ENCODE assay signal across 1 cellular context in the genomic region with DNA sequence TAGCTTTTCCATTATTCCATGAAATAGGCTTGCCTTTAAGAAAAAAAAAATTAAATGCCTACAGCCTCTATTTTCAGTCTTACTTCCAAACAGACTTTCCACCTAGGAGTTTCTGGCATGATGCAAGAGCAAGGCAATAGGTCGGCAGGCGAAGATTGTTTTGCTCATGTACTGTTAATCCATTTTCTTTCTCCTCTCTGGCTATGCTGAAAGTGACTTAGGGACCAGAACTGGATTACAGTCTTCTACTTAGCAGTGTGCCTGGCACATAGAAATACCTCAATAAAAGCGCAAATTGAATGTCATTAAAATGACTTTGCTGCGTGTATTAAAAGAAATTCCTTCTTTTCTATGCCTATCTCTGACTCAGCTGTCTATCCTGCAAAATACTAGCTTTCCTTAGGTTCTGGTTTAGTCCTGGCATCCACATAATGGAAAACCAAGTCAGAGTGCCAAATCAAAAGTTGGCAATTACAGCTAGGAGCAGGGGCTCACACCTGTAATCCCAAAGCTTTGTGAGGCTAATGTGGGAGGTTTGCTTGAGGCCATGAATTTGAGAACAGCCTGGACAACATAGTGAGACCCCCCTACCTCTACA.
TF ChIP-seq lines count a peak whose summit lies in the region.

No MANE protein-coding gene starts in this region.

TF ChIP-seq in K562, 482 proteins besides CTCF, POLR2A, EP300 and RAD21 (continued from another document and continues in another):
- no peak for TF ChIP-seq ZNF140 (CRISPR knock-in tag; IDR thresholded peaks at IDR 0.05)
- TF ChIP-seq CEBPG (CRISPR knock-in tag; IDR thresholded peaks at IDR 0.05), result peak; percentile 90
- TF ChIP-seq CEBPG (tag; conservative IDR thresholded peaks at IDR 0.05 in 1 of 2, IDR thresholded peaks at IDR 0.05 in 1 of 2), result peak; percentile 94 to 98
- TF ChIP-seq, protein P1, sequence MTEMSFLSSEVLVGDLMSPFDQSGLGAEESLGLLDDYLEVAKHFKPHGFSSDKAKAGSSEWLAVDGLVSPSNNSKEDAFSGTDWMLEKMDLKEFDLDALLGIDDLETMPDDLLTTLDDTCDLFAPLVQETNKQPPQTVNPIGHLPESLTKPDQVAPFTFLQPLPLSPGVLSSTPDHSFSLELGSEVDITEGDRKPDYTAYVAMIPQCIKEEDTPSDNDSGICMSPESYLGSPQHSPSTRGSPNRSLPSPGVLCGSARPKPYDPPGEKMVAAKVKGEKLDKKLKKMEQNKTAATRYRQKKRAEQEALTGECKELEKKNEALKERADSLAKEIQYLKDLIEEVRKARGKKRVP (CRISPR knock-in tag; IDR thresholded peaks at IDR 0.05), result peak; percentile 97
- 0 out of 2 replicates have a peak, but pooled peaks have one; percentile 6 for TF ChIP-seq ETV1 (tag; conservative IDR thresholded peaks at IDR 0.05; ENCODE audit: low read depth)
- no peak for TF ChIP-seq PTRF (tag; IDR thresholded peaks at IDR 0.05)
- TF ChIP-seq POLR2H (tag; IDR thresholded peaks at IDR 0.05; ENCODE audit: low read depth), result 0 out of 2 replicates have a peak, but pooled peaks have one; percentile 41
- no peak for TF ChIP-seq ASH1L (IDR thresholded peaks at IDR 0.05; ENCODE audit: borderline replicate concordance, low read depth, partially characterized antibody)
- no peak for TF ChIP-seq NR2C1 (IDR thresholded peaks at IDR 0.05)
- peak; percentile 44; the same call in 1 of the 2 replicates for TF ChIP-seq NR2C1 (tag; IDR thresholded peaks at IDR 0.05)
- peak; percentile 5; the same call in 1 of the 2 replicates for TF ChIP-seq ZNF354B (CRISPR knock-in tag; IDR thresholded peaks at IDR 0.05)
- TF ChIP-seq NR2F6 (CRISPR knock-in tag; IDR thresholded peaks at IDR 0.05), result no peak
- peak; percentile 80 for TF ChIP-seq MECOM (CRISPR knock-in tag; IDR thresholded peaks at IDR 0.05)
- no peak for TF ChIP-seq NR2C2 (CRISPR knock-in tag; IDR thresholded peaks at IDR 0.05)
- peak; percentile 58; the same call in 1 of the 2 replicates for TF ChIP-seq NR2C2 (tag; IDR thresholded peaks at IDR 0.05)
- TF ChIP-seq, protein P2, sequence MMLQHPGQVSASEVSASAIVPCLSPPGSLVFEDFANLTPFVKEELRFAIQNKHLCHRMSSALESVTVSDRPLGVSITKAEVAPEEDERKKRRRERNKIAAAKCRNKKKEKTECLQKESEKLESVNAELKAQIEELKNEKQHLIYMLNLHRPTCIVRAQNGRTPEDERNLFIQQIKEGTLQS (IDR thresholded peaks at IDR 0.05), result peak; percentile 87
- TF ChIP-seq, protein P2 (CRISPR knock-in tag; conservative IDR thresholded peaks at IDR 0.05), result no peak
- TF ChIP-seq, protein P3, sequence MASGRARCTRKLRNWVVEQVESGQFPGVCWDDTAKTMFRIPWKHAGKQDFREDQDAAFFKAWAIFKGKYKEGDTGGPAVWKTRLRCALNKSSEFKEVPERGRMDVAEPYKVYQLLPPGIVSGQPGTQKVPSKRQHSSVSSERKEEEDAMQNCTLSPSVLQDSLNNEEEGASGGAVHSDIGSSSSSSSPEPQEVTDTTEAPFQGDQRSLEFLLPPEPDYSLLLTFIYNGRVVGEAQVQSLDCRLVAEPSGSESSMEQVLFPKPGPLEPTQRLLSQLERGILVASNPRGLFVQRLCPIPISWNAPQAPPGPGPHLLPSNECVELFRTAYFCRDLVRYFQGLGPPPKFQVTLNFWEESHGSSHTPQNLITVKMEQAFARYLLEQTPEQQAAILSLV (tag; IDR thresholded peaks at IDR 0.05), result peak; percentile 73; the same call in 1 of the 2 replicates
- peak; percentile 88 for TF ChIP-seq ZNF589 (CRISPR knock-in tag; IDR thresholded peaks at IDR 0.05; ENCODE audit: low read depth)
- peak; percentile 80 for TF ChIP-seq JUND (IDR thresholded peaks at IDR 0.05; ENCODE audit: borderline replicate concordance, low read depth, low read length)
- no peak; the same call in 2 of the 3 replicates for TF ChIP-seq JUND (tag; IDR thresholded peaks at IDR 0.05; ENCODE audit: borderline replicate concordance, low read depth, low read length)
- TF ChIP-seq KHSRP (IDR thresholded peaks at IDR 0.05), result no peak
- TF ChIP-seq ZNF24 (IDR thresholded peaks at IDR 0.05), result no peak
- TF ChIP-seq, protein P4, sequence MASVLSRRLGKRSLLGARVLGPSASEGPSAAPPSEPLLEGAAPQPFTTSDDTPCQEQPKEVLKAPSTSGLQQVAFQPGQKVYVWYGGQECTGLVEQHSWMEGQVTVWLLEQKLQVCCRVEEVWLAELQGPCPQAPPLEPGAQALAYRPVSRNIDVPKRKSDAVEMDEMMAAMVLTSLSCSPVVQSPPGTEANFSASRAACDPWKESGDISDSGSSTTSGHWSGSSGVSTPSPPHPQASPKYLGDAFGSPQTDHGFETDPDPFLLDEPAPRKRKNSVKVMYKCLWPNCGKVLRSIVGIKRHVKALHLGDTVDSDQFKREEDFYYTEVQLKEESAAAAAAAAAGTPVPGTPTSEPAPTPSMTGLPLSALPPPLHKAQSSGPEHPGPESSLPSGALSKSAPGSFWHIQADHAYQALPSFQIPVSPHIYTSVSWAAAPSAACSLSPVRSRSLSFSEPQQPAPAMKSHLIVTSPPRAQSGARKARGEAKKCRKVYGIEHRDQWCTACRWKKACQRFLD (CRISPR knock-in tag; IDR thresholded peaks at IDR 0.05), result peak; percentile 42; the same call in 1 of the 2 replicates
- peak; percentile 38; the same call in 1 of the 2 replicates for TF ChIP-seq L3MBTL2 (IDR thresholded peaks at IDR 0.05)
- TF ChIP-seq TEAD1 (CRISPR knock-in tag; IDR thresholded peaks at IDR 0.05), result 0 out of 4 replicates have a peak, but pooled peaks of 1 of the 2 experiments have one; percentile 48
- TF ChIP-seq FOXK1 (CRISPR knock-in tag; IDR thresholded peaks at IDR 0.05; ENCODE audit: borderline replicate concordance), result no peak
- no peak for TF ChIP-seq TAF15 (IDR thresholded peaks at IDR 0.05; ENCODE audit: low read depth, low read length)
- TF ChIP-seq, protein P5, sequence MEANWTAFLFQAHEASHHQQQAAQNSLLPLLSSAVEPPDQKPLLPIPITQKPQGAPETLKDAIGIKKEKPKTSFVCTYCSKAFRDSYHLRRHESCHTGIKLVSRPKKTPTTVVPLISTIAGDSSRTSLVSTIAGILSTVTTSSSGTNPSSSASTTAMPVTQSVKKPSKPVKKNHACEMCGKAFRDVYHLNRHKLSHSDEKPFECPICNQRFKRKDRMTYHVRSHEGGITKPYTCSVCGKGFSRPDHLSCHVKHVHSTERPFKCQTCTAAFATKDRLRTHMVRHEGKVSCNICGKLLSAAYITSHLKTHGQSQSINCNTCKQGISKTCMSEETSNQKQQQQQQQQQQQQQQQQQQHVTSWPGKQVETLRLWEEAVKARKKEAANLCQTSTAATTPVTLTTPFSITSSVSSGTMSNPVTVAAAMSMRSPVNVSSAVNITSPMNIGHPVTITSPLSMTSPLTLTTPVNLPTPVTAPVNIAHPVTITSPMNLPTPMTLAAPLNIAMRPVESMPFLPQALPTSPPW (CRISPR knock-in tag; IDR thresholded peaks at IDR 0.05), result 0 out of 2 replicates have a peak, but pooled peaks have one; percentile 17
- TF ChIP-seq TRIM24 (IDR thresholded peaks at IDR 0.05), result peak; percentile 83 to 95; a peak in 3 of 4 replicates
- peak; percentile 53; the same call in 1 of the 2 replicates for TF ChIP-seq DDX20 (tag; IDR thresholded peaks at IDR 0.05; ENCODE audit: low read depth)
- TF ChIP-seq, protein P6, sequence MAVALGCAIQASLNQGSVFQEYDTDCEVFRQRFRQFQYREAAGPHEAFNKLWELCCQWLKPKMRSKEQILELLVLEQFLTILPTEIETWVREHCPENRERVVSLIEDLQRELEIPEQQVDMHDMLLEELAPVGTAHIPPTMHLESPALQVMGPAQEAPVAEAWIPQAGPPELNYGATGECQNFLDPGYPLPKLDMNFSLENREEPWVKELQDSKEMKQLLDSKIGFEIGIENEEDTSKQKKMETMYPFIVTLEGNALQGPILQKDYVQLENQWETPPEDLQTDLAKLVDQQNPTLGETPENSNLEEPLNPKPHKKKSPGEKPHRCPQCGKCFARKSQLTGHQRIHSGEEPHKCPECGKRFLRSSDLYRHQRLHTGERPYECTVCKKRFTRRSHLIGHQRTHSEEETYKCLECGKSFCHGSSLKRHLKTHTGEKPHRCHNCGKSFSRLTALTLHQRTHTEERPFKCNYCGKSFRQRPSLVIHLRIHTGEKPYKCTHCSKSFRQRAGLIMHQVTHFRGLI (CRISPR knock-in tag; IDR thresholded peaks at IDR 0.05), result peak; percentile 45; the same call in 1 of the 2 replicates
- no peak for TF ChIP-seq ZFP30 (CRISPR knock-in tag; IDR thresholded peaks at IDR 0.05; ENCODE audit: borderline replicate concordance)
- TF ChIP-seq ZNF41 (CRISPR knock-in tag; conservative IDR thresholded peaks at IDR 0.05), result no peak
- TF ChIP-seq NFRKB (IDR thresholded peaks at IDR 0.05; ENCODE audit: low read depth), result peak; percentile 31; the same call in 1 of the 2 replicates
- TF ChIP-seq NELFE (IDR thresholded peaks at IDR 0.05; ENCODE audit: insufficient read depth, insufficient read length), result no peak
- TF ChIP-seq SOX6 (IDR thresholded peaks at IDR 0.05), result peak; percentile 14; the same call in 1 of the 2 replicates
- TF ChIP-seq MTF1 (CRISPR knock-in tag; IDR thresholded peaks at IDR 0.05; ENCODE audit: borderline replicate concordance), result no peak
- TF ChIP-seq, protein P7, sequence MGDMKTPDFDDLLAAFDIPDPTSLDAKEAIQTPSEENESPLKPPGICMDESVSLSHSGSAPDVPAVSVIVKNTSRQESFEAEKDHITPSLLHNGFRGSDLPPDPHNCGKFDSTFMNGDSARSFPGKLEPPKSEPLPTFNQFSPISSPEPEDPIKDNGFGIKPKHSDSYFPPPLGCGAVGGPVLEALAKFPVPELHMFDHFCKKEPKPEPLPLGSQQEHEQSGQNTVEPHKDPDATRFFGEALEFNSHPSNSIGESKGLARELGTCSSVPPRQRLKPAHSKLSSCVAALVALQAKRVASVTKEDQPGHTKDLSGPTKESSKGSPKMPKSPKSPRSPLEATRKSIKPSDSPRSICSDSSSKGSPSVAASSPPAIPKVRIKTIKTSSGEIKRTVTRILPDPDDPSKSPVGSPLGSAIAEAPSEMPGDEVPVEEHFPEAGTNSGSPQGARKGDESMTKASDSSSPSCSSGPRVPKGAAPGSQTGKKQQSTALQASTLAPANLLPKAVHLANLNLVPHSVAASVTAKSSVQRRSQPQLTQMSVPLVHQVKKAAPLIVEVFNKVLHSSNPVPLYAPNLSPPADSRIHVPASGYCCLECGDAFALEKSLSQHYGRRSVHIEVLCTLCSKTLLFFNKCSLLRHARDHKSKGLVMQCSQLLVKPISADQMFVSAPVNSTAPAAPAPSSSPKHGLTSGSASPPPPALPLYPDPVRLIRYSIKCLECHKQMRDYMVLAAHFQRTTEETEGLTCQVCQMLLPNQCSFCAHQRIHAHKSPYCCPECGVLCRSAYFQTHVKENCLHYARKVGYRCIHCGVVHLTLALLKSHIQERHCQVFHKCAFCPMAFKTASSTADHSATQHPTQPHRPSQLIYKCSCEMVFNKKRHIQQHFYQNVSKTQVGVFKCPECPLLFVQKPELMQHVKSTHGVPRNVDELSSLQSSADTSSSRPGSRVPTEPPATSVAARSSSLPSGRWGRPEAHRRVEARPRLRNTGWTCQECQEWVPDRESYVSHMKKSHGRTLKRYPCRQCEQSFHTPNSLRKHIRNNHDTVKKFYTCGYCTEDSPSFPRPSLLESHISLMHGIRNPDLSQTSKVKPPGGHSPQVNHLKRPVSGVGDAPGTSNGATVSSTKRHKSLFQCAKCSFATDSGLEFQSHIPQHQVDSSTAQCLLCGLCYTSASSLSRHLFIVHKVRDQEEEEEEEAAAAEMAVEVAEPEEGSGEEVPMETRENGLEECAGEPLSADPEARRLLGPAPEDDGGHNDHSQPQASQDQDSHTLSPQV (IDR thresholded peaks at IDR 0.05), result peak; percentile 50; the same call in 1 of the 2 replicates
- TF ChIP-seq ZNF507 (tag; conservative IDR thresholded peaks at IDR 0.05), result no peak
- peak; percentile 72 for TF ChIP-seq CXXC5 (CRISPR knock-in tag; IDR thresholded peaks at IDR 0.05)
- TF ChIP-seq, protein P8, sequence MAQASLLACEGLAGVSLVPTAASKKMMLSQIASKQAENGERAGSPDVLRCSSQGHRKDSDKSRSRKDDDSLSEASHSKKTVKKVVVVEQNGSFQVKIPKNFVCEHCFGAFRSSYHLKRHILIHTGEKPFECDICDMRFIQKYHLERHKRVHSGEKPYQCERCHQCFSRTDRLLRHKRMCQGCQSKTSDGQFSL (CRISPR knock-in tag; IDR thresholded peaks at IDR 0.05), result no peak
- TF ChIP-seq, protein P8 (tag; IDR thresholded peaks at IDR 0.05), result 0 out of 4 replicates have a peak, but pooled peaks of 1 of the 2 experiments have one; percentile 61
- TF ChIP-seq ESRRA (IDR thresholded peaks at IDR 0.05; ENCODE audit: borderline replicate concordance, low read depth), result peak; percentile 12; the same call in 1 of the 2 replicates
- TF ChIP-seq ZNF830 (CRISPR knock-in tag; IDR thresholded peaks at IDR 0.05), result no peak
- peak; percentile 83 for TF ChIP-seq ZNF766 (CRISPR knock-in tag; conservative IDR thresholded peaks at IDR 0.05)
- TF ChIP-seq HMG20B (CRISPR knock-in tag; IDR thresholded peaks at IDR 0.05), result 0 out of 2 replicates have a peak, but pooled peaks have one; percentile 53
- TF ChIP-seq DNMT1 (IDR thresholded peaks at IDR 0.05), result no peak
- TF ChIP-seq PYGO2 (tag; IDR thresholded peaks at IDR 0.05), result no peak
- no peak for TF ChIP-seq CSDE1 (IDR thresholded peaks at IDR 0.05)
- TF ChIP-seq, protein P9, sequence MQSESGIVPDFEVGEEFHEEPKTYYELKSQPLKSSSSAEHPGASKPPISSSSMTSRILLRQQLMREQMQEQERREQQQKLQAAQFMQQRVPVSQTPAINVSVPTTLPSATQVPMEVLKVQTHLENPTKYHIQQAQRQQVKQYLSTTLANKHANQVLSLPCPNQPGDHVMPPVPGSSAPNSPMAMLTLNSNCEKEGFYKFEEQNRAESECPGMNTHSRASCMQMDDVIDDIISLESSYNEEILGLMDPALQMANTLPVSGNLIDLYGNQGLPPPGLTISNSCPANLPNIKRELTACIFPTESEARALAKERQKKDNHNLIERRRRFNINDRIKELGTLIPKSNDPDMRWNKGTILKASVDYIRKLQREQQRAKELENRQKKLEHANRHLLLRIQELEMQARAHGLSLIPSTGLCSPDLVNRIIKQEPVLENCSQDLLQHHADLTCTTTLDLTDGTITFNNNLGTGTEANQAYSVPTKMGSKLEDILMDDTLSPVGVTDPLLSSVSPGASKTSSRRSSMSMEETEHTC (IDR thresholded peaks at IDR 0.05), result no peak
- TF ChIP-seq, protein P10, sequence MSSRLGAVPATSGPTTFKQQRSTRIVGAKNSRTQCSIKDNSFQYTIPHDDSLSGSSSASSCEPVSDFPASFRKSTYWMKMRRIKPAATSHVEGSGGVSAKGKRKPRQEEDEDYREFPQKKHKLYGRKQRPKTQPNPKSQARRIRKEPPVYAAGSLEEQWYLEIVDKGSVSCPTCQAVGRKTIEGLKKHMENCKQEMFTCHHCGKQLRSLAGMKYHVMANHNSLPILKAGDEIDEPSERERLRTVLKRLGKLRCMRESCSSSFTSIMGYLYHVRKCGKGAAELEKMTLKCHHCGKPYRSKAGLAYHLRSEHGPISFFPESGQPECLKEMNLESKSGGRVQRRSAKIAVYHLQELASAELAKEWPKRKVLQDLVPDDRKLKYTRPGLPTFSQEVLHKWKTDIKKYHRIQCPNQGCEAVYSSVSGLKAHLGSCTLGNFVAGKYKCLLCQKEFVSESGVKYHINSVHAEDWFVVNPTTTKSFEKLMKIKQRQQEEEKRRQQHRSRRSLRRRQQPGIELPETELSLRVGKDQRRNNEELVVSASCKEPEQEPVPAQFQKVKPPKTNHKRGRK (tag; IDR thresholded peaks at IDR 0.05), result no peak
